Comparison of ENCODE assay signal across 1 cellular context in the genomic region with DNA sequence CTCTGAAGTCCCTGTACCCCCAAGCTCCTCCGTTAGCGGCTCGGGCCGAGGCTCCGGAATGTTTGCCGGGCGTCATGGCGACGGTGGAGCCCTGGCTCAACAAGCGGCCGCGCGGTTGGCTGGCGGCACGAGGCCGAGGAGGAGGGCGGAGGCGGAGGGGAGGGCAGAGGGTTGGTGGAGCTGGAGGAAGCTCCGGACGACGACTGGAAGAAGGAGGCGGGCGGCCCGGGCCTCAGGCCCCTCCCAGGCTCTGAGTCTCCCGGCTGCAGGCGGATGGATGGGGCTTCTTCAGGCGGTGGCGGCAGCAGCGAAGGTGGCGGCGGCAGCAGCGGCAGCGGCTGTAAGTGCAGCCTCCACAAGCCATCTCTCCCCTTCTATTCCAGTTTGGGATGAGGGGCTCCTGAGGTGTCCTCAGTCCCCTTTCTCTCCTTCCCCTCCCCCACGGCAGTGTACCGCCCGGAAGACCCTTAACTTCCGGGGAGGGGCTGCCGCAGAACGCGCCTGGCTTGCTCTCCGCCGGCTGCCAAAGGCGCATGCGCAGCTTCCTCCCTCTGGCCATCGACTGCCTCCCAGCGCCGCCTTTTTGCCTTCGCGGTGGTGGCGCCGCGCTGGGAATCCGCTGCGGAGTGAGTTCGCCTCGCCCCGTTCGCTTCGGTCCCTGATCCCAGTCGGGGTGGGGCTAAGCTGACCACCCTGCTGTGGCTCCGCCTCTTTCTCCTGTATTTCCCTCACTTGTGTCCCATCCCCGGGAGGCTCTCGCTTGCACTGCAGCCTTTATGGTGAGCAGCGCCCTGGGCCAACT.
TF ChIP-seq lines count a peak whose summit lies in the region.

A gene with protein sequence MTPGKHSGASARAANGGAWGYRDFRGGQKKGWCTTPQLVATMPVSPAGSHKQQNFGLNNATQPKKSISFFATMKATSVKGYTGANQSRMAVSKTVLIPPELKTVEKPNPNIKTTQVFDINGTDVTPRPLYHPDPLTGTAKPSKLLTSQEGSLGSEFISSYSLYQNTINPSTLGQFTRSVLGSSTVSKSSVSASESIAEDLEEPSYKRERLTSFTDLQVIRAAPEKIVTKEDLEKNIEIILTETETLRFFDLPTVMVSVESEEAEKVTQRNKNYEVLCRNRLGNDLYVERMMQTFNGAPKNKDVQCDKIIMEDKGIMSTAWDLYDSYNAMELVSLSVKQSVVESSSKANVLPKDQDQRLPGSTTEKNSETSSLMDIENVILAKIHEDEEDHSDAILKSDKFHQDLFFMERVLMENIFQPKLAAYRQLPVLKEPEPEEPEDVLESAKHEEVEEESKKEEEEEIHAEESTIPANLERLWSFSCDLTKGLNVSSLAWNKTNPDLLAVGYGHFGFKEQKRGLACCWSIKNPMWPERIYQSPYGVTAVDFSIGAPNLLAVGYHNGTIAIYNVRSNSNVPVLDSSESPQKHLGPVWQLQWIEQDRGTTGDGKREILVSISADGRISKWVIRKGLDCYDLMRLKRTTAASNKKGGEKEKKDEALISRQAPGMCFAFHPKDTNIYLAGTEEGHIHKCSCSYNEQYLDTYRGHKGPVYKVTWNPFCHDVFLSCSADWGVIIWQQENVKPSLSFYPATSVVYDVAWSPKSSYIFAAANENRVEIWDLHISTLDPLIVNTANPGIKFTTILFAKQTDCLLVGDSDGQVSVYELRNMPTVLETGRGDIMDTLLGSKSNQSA (minus strand): TSS at position 101 of the 802 bp plus-strand sequence. CDS start 25 bp downstream, at position 76.
MIER1 (plus strand) TSS at position 235 of the 802 bp plus-strand sequence; CDS start at position 274, 39 bp downstream.

TF ChIP-seq in HepG2, 621 proteins besides CTCF, POLR2A, EP300 and RAD21 (continued from another document and continues in another):
- TF ChIP-seq ZNF281 (CRISPR knock-in tag; IDR thresholded peaks at IDR 0.05; ENCODE audit: borderline replicate concordance) (peak; percentile 96), ZBTB26 (CRISPR knock-in tag; IDR thresholded peaks at IDR 0.05; ENCODE audit: borderline replicate concordance) (0 out of 2 replicates have a peak, but pooled peaks have one; percentile 27), ZNF547 (CRISPR knock-in tag; IDR thresholded peaks at IDR 0.05) (peak; percentile 90), NONO (IDR thresholded peaks at IDR 0.05) (no peak), NONO (CRISPR knock-in tag; conservative IDR thresholded peaks at IDR 0.05) (peak; percentile 89), POLR2AphosphoS5 (IDR thresholded peaks at IDR 0.05; ENCODE audit: low read depth, low read length) (peak; percentile 53), ZNF605 (CRISPR knock-in tag; IDR thresholded peaks at IDR 0.05) (no peak), RFXAP (CRISPR knock-in tag; IDR thresholded peaks at IDR 0.05; ENCODE audit: borderline replicate concordance) (peak; percentile 46; the same call in 1 of the 2 replicates), ZNF280B (CRISPR knock-in tag; IDR thresholded peaks at IDR 0.05; ENCODE audit: borderline replicate concordance) (peak; percentile 79; the same call in 1 of the 2 replicates), ATF7-NPFF (CRISPR knock-in tag; IDR thresholded peaks at IDR 0.05; ENCODE audit: low read depth) (peak; percentile 75; the same call in 1 of the 2 replicates), ELF1 (CRISPR knock-in tag; IDR thresholded peaks at IDR 0.05) (peak; percentile 91), ZMYM4 (CRISPR knock-in tag; IDR thresholded peaks at IDR 0.05) (peak; percentile 73; the same call in 1 of the 2 replicates), SP1 (IDR thresholded peaks at IDR 0.05) (no peak), SP1 (CRISPR knock-in tag; IDR thresholded peaks at IDR 0.05) (peak; percentile 30; the same call in 1 of the 2 replicates), ZIK1 (CRISPR knock-in tag; IDR thresholded peaks at IDR 0.05; ENCODE audit: borderline replicate concordance, low read depth) (peak; percentile 80; the same call in 1 of the 2 replicates), TEAD3 (CRISPR knock-in tag; optimal IDR thresholded peaks at IDR 0.05; ENCODE audit: borderline replicate concordance) (peak; percentile 54), TARDBP (CRISPR knock-in tag; IDR thresholded peaks at IDR 0.05) (peak; percentile 76; the same call in 1 of the 2 replicates), ZNF230 (CRISPR knock-in tag; IDR thresholded peaks at IDR 0.05) (0 out of 2 replicates have a peak, but pooled peaks have one; percentile 85), BORCS8-MEF2B (CRISPR knock-in tag; IDR thresholded peaks at IDR 0.05) (0 out of 2 replicates have a peak, but pooled peaks have one; percentile 42), GABPB1 (CRISPR knock-in tag; IDR thresholded peaks at IDR 0.05) (peak; percentile 96), KDM2A (CRISPR knock-in tag; IDR thresholded peaks at IDR 0.05; ENCODE audit: borderline replicate concordance, low read depth) (peak; percentile 62), ZFP36L1 (CRISPR knock-in tag; IDR thresholded peaks at IDR 0.05) (peak; percentile 51; the same call in 1 of the 2 replicates), ZNF33B (CRISPR knock-in tag; IDR thresholded peaks at IDR 0.05) (0 out of 2 replicates have a peak, but pooled peaks have one; percentile 41), ZNF207 (IDR thresholded peaks at IDR 0.05; ENCODE audit: borderline replicate concordance) (no peak), NFYB (CRISPR knock-in tag; IDR thresholded peaks at IDR 0.05) (peak; percentile 85), ZNF441 (CRISPR knock-in tag; IDR thresholded peaks at IDR 0.05; ENCODE audit: borderline replicate concordance) (peak; percentile 98), DMAP1 (CRISPR knock-in tag; IDR thresholded peaks at IDR 0.05) (peak; percentile 75; the same call in 1 of the 2 replicates), GATA4 (IDR thresholded peaks at IDR 0.05; ENCODE audit: borderline replicate concordance, low read depth) (peak; percentile 12; the same call in 1 of the 2 replicates), BRF2 (CRISPR knock-in tag; IDR thresholded peaks at IDR 0.05) (no peak), ZNF282 (IDR thresholded peaks at IDR 0.05; ENCODE audit: partially characterized antibody) (no peak), NR3C1 (CRISPR knock-in tag; IDR thresholded peaks at IDR 0.05) (no peak), TOPORS (CRISPR knock-in tag; IDR thresholded peaks at IDR 0.05) (peak; percentile 81), NR2F6 (IDR thresholded peaks at IDR 0.05) (no peak), NR2F6 (CRISPR knock-in tag; IDR thresholded peaks at IDR 0.05) (peak; percentile 6; the same call in 1 of the 2 replicates), ZNF709 (CRISPR knock-in tag; IDR thresholded peaks at IDR 0.05) (peak; percentile 88; the same call in 1 of the 2 replicates), FOXJ3 (CRISPR knock-in tag; IDR thresholded peaks at IDR 0.05; ENCODE audit: borderline replicate concordance) (peak; percentile 58; the same call in 1 of the 2 replicates), MAZ (IDR thresholded peaks at IDR 0.05; ENCODE audit: borderline replicate concordance, low read depth, low read length) (peak; percentile 86), MAZ (CRISPR knock-in tag; IDR thresholded peaks at IDR 0.05; ENCODE audit: low read depth) (peak; percentile 76), RBM22 (optimal IDR thresholded peaks at IDR 0.05; ENCODE audit: low read length) (peak; percentile 60), ZMAT3 (CRISPR knock-in tag; conservative IDR thresholded peaks at IDR 0.05) (peak; percentile 69), ZNF569 (CRISPR knock-in tag; IDR thresholded peaks at IDR 0.05; ENCODE audit: borderline replicate concordance) (0 out of 2 replicates have a peak, but pooled peaks have one; percentile 55), GTF3A (CRISPR knock-in tag; conservative IDR thresholded peaks at IDR 0.05) (no peak), ZNF292 (CRISPR knock-in tag; IDR thresholded peaks at IDR 0.05; ENCODE audit: borderline replicate concordance, low read depth) (peak; percentile 53; the same call in 1 of the 2 replicates), SP4 (CRISPR knock-in tag; IDR thresholded peaks at IDR 0.05) (peak; percentile 53; the same call in 1 of the 2 replicates), MAX (IDR thresholded peaks at IDR 0.05) (peak; percentile 43), KAT7 (CRISPR knock-in tag; IDR thresholded peaks at IDR 0.05; ENCODE audit: borderline replicate concordance) (no peak; the same call in 1 of the 2 replicates), GATAD1 (CRISPR knock-in tag; IDR thresholded peaks at IDR 0.05) (peak; percentile 85), ZNF788 (CRISPR knock-in tag; IDR thresholded peaks at IDR 0.05; ENCODE audit: borderline replicate concordance) (peak; percentile 9; the same call in 1 of the 2 replicates), RFX3 (CRISPR knock-in tag; IDR thresholded peaks at IDR 0.05) (peak; percentile 95), ZNF556 (CRISPR knock-in tag; IDR thresholded peaks at IDR 0.05; ENCODE audit: borderline replicate concordance) (peak; percentile 78; the same call in 1 of the 2 replicates), ZNF44 (CRISPR knock-in tag; IDR thresholded peaks at IDR 0.05) (0 out of 2 replicates have a peak, but pooled peaks have one; percentile 13), ZNF589 (CRISPR knock-in tag; conservative IDR thresholded peaks at IDR 0.05) (0 out of 2 replicates have a peak, but pooled peaks have one; percentile 36), NRL (CRISPR knock-in tag; IDR thresholded peaks at IDR 0.05; ENCODE audit: borderline replicate concordance) (peak; percentile 89)
- TF ChIP-seq, protein P1, sequence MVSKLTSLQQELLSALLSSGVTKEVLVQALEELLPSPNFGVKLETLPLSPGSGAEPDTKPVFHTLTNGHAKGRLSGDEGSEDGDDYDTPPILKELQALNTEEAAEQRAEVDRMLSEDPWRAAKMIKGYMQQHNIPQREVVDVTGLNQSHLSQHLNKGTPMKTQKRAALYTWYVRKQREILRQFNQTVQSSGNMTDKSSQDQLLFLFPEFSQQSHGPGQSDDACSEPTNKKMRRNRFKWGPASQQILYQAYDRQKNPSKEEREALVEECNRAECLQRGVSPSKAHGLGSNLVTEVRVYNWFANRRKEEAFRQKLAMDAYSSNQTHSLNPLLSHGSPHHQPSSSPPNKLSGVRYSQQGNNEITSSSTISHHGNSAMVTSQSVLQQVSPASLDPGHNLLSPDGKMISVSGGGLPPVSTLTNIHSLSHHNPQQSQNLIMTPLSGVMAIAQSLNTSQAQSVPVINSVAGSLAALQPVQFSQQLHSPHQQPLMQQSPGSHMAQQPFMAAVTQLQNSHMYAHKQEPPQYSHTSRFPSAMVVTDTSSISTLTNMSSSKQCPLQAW (CRISPR knock-in tag; IDR thresholded peaks at IDR 0.05): peak; percentile 81
- TF ChIP-seq, protein P2, sequence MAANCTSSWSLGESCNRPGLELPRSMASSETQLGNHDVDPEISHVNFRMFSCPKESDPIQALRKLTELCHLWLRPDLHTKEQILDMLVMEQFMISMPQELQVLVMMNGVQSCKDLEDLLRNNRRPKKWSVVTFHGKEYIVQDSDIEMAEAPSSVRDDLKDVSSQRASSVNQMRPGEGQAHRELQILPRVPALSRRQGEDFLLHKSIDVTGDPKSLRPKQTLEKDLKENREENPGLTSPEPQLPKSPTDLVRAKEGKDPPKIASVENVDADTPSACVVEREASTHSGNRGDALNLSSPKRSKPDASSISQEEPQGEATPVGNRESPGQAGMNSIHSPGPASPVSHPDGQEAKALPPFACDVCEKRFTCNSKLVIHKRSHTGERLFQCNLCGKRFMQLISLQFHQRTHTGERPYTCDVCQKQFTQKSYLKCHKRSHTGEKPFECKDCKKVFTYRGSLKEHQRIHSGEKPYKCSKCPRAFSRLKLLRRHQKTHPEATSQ (CRISPR knock-in tag; IDR thresholded peaks at IDR 0.05; ENCODE audit: borderline replicate concordance): 0 out of 2 replicates have a peak, but pooled peaks have one; percentile 38
